10 cellular contexts compared by ENCODE assay signal in genomic region chr1:183039985-183040447, GRCh38. TPM values are rescaled to one million over a fixed set of nuclear protein-coding genes. Genes with fewer than 3 reads are reported as not detected.
DNase-seq lines count a peak whose midpoint lies in the region; ATAC-seq, FAIRE-seq and TF ChIP-seq lines count a peak whose summit lies in the region.
"Had no signal": no experiment of that assay in that cellular context is flagged by ENCODE, and none has a peak within 500 bp of the region (broad histone marks: within the 10 kb centered on the region; RNA-seq: fewer than 3 reads in every experiment).

No MANE protein-coding gene starts in this region.

- CTCF ChIA-PET in AG04449 (lab: Yijun Ruan, JAX) = interaction anchor here (0.7 to 1.9 kb wide), 2 partner anchors 61 to 195 kb away, joined by 3 to 5 read pairs; no protein-coding TSS in a partner anchor
- CTCF ChIA-PET in activated CD4-positive, alpha-beta T cell treated with anti-CD3 and anti-CD28 coated beads, Interleukin-2, amount 10 ng/mL, durations not matched to agents 7 days and 5 days (lab: Charles Lee) = no interaction called here

- H3K4me3 ChIP-seq in AG04449 (ENCODE audit: low read depth, low read length) = peak overlapping the region; percentile 9; the same call in 1 of the 2 replicates
- H3K4me3 ChIP-seq: lower lobe of right lung had no signal

- no peak overlapping the region for H3K27ac Mint-ChIP-seq in activated CD4-positive, alpha-beta T cell treated with anti-CD3 and anti-CD28 coated beads, Interleukin-2, amount 10 ng/mL, durations not matched to agents 7 days and 5 days
- H3K27ac Mint-ChIP-seq: T-helper 1 cell treated with Interleukin-12 subunit alpha and Interleukin-12 subunit beta and Interleukin-4 antibody, amounts not matched to agents 30 μg/mL and 1 μg/mL, for 36 hours had no signal

- H3K27me3 Mint-ChIP-seq in activated CD4-positive, alpha-beta T cell treated with anti-CD3 and anti-CD28 coated beads, Interleukin-2, amount 10 ng/mL, durations not matched to agents 7 days and 5 days = peaks cover 83% of the 10 kb centered on the region

- TF ChIP-seq CTCF in AG04449 (IDR thresholded peaks at IDR 0.05; ENCODE audit: insufficient read depth, low read length, missing control alignments) = no peak

- ATAC-seq in HG03175 (IDR thresholded peaks at IDR 0.05; ENCODE audit: unreplicated experiment) (peak; percentile 73), HG03457 (IDR thresholded peaks at IDR 0.05; ENCODE audit: unreplicated experiment) (no peak)

- H3K4me3 Mint-ChIP-seq in activated CD4-positive, alpha-beta T cell treated with anti-CD3 and anti-CD28 coated beads, Interleukin-2, amount 10 ng/mL, durations not matched to agents 7 days and 5 days = no peak overlapping the region
- H3K4me3 Mint-ChIP-seq: T-helper 1 cell treated with Interleukin-12 subunit alpha and Interleukin-12 subunit beta and Interleukin-4 antibody, amounts not matched to agents 30 μg/mL and 1 μg/mL, for 36 hours had no signal

- H3K9me3 Mint-ChIP-seq in activated CD4-positive, alpha-beta T cell treated with anti-CD3 and anti-CD28 coated beads, Interleukin-2, amount 10 ng/mL, durations not matched to agents 7 days and 5 days = no peaks in the 10 kb centered on the region
- H3K9me3 Mint-ChIP-seq: T-helper 1 cell treated with Interleukin-12 subunit alpha and Interleukin-12 subunit beta and Interleukin-4 antibody, amounts not matched to agents 30 μg/mL and 1 μg/mL, for 36 hours had no signal

- DNase-seq in AG04449 (ENCODE audit: low read depth, low spot score) = no peak
- peak; percentile 88 for DNase-seq in SKM-1 treated with dmso at 0.1 percent for 144 hours (lab: John Stamatoyannopoulos, UW; ENCODE audit: unreplicated experiment)
- no peak for DNase-seq in activated CD4-positive, alpha-beta T cell treated with anti-CD3 and anti-CD28 coated beads, Interleukin-2, amount 10 ng/mL, durations not matched to agents 7 days and 5 days
- no peak for DNase-seq in NCI-H1436 treated with DMSO at 0.1 percent for 48 hours (lab: John Stamatoyannopoulos, UW)
- DNase-seq in NCI-H2029 (lab: John Stamatoyannopoulos, UW) = no peak
- DNase-seq: lower lobe of right lung had no signal

- no peaks in the 10 kb centered on the region for H3K36me3 Mint-ChIP-seq in activated CD4-positive, alpha-beta T cell treated with anti-CD3 and anti-CD28 coated beads, Interleukin-2, amount 10 ng/mL, durations not matched to agents 7 days and 5 days (ENCODE audit: low read depth)

- no peaks in the 10 kb centered on the region for H3K4me1 Mint-ChIP-seq in activated CD4-positive, alpha-beta T cell treated with anti-CD3 and anti-CD28 coated beads, Interleukin-2, amount 10 ng/mL, durations not matched to agents 7 days and 5 days

- POLR2A ChIA-PET in AG04449 (lab: Yijun Ruan, JAX) = interaction anchor here (0.8 kb wide), 1 partner anchor 67 kb away, joined by 3 read pairs; no protein-coding TSS in a partner anchor
- POLR2A ChIA-PET in activated CD4-positive, alpha-beta T cell treated with anti-CD3 and anti-CD28 coated beads, Interleukin-2, amount 10 ng/mL, durations not matched to agents 7 days and 5 days (lab: Charles Lee) = no interaction called here

- FAIRE-seq in islet of Langerhans (lab: Jason Lieb, UNC) = peak; percentile 55

RNA-seq across cellular contexts. Expression of gene LAMC1, which starts 16.8 kb away (rescaled TPM):
- total RNA-seq in activated CD4-positive, alpha-beta T cell treated with anti-CD3 and anti-CD28 coated beads, Interleukin-2, amount 10 ng/mL, durations not matched to agents 7 days and 5 days = not detected
